In genomic region chr12:100808777-100809176, GRCh38 we compare ENCODE assay signal across 29 cellular contexts. TPM values are rescaled to one million over a fixed set of nuclear protein-coding genes. Genes with fewer than 3 reads are reported as not detected.
"Had no signal": no experiment of that assay in that cellular context is flagged by ENCODE, and none has a peak within 500 bp of the region (broad histone marks: within the 10 kb centered on the region; RNA-seq: fewer than 3 reads in every experiment).

No MANE protein-coding gene starts in this region.

- FAIRE-seq: urothelium cell line had no signal

- H3K36me3 Mint-ChIP-seq: stimulated activated effector memory CD8-positive, alpha-beta T cell treated with anti-CD3 and anti-CD28 coated beads, Interleukin-12 subunit alpha, Interleukin-12 subunit beta, amount 100 ng/mL, for 72 hours; stimulated activated memory B cell treated with anti-CD40 and anti-IgM and Interleukin-4, amounts not matched to agents 10 μg/mL and 1 μg/mL and 100 μg/mL, for 72 hours; stimulated activated naive B cell treated with anti-CD40 and anti-IgM and Interleukin-4, amounts not matched to agents 10 μg/mL and 1 μg/mL and 100 μg/mL, for 72 hours; type B pancreatic cell had no signal

- ATAC-seq: stimulated activated effector memory CD8-positive, alpha-beta T cell treated with anti-CD3 and anti-CD28 coated beads, Interleukin-12 subunit alpha, Interleukin-12 subunit beta, amount 100 ng/mL, for 72 hours; stimulated activated memory B cell treated with anti-CD40 and anti-IgM and Interleukin-4, amounts not matched to agents 10 μg/mL and 1 μg/mL and 100 μg/mL, for 72 hours; stimulated activated naive B cell treated with anti-CD40 and anti-IgM and Interleukin-4, amounts not matched to agents 10 μg/mL and 1 μg/mL and 100 μg/mL, for 72 hours; stimulated activated naive CD8-positive, alpha-beta T cell treated with anti-CD3 and anti-CD28 coated beads, Interleukin-15, amount 100 ng/mL, for 72 hours; stimulated activated naive CD8-positive, alpha-beta T cell treated with anti-CD3 and anti-CD28 coated beads, Interleukin-15, Interleukin-2, amounts not matched to agents 100 U/mL and 50 U/mL, for 24 hours; upper lobe of right lung had no signal

- H3K4me3 Mint-ChIP-seq: stimulated activated effector memory CD8-positive, alpha-beta T cell treated with anti-CD3 and anti-CD28 coated beads, Interleukin-12 subunit alpha, Interleukin-12 subunit beta, amount 100 ng/mL, for 72 hours; stimulated activated memory B cell treated with anti-CD40 and anti-IgM and Interleukin-4, amounts not matched to agents 10 μg/mL and 1 μg/mL and 100 μg/mL, for 72 hours; stimulated activated naive B cell treated with anti-CD40 and anti-IgM and Interleukin-4, amounts not matched to agents 10 μg/mL and 1 μg/mL and 100 μg/mL, for 72 hours; stimulated activated naive CD8-positive, alpha-beta T cell treated with anti-CD3 and anti-CD28 coated beads, Interleukin-15, amount 100 ng/mL, for 72 hours; stimulated activated naive CD8-positive, alpha-beta T cell treated with anti-CD3 and anti-CD28 coated beads, Interleukin-15, Interleukin-2, amounts not matched to agents 100 ng/mL and 50 ng/mL, for 24 hours; type B pancreatic cell had no signal

- H3K36me3 ChIP-seq: stomach, suprapubic skin, thoracic aorta, thyroid gland, tibial artery, tibial nerve, transverse colon, upper lobe of left lung, upper lobe of right lung, uterus, vagina had no signal

- H3K27me3 ChIP-seq: stomach, suprapubic skin, testis, thyroid gland, tibial artery, tibial nerve, transverse colon, upper lobe of left lung, upper lobe of right lung, uterus, vagina had no signal

- H3K27ac ChIP-seq: stomach, suprapubic skin, testis, thoracic aorta, thyroid gland, tibial artery, tibial nerve, transverse colon, upper lobe of left lung, upper lobe of right lung, uterus, vagina had no signal

- H3K27ac Mint-ChIP-seq: stimulated activated effector memory CD8-positive, alpha-beta T cell treated with anti-CD3 and anti-CD28 coated beads, Interleukin-12 subunit alpha, Interleukin-12 subunit beta, amount 100 ng/mL, for 72 hours; stimulated activated memory B cell treated with anti-CD40 and anti-IgM and Interleukin-4, amounts not matched to agents 10 μg/mL and 1 μg/mL and 100 μg/mL, for 72 hours; stimulated activated naive B cell treated with anti-CD40 and anti-IgM and Interleukin-4, amounts not matched to agents 10 μg/mL and 1 μg/mL and 100 μg/mL, for 72 hours; stimulated activated naive CD8-positive, alpha-beta T cell treated with anti-CD3 and anti-CD28 coated beads, Interleukin-15, amount 100 ng/mL, for 72 hours; stimulated activated naive CD8-positive, alpha-beta T cell treated with anti-CD3 and anti-CD28 coated beads, Interleukin-15, Interleukin-2, amounts not matched to agents 100 ng/mL and 50 ng/mL, for 24 hours; type B pancreatic cell had no signal

- H3K9me3 ChIP-seq: suprapubic skin, testis, thyroid gland, upper lobe of left lung, upper lobe of right lung, uterus, vagina had no signal

- H3K4me3 ChIP-seq: stomach, suprapubic skin, testis, thoracic aorta, thyroid gland, tibial artery, tibial nerve, transverse colon, upper lobe of left lung, upper lobe of right lung, uterus, vagina had no signal

- DNase-seq: stimulated activated CD4-positive, alpha-beta T cell treated with anti-CD3 and anti-CD28 coated beads, Interleukin-2, amount 100 ng/mL, for 48 hours; stimulated activated CD4-positive, alpha-beta T cell treated with anti-CD3 and anti-CD28 coated beads, Interleukin-4, amount 100 ng/mL, for 1 hour; stimulated activated CD4-positive, alpha-beta T cell treated with anti-CD3 and anti-CD28 coated beads, Interleukin-4, amount 100 ng/mL, for 24 hours; stimulated activated CD4-positive, alpha-beta T cell treated with anti-CD3 and anti-CD28 coated beads, Interleukin-4, amount 100 ng/mL, for 4 hours; stimulated activated CD8-positive, alpha-beta memory T cell treated with anti-CD3 and anti-CD28 coated beads, Interleukin-4, amount 100 ng/mL, for 48 hours; stimulated activated naive B cell treated with anti-CD40 and anti-IgM and Interleukin-4, amounts not matched to agents 10 μg/mL and 1 μg/mL and 100 μg/mL, for 72 hours; stimulated activated naive CD4-positive, alpha-beta T cell; stimulated activated naive CD4-positive, alpha-beta T cell treated with Interleukin-2 at 50 U/mL for 16 hours; stimulated activated naive CD8-positive, alpha-beta T cell treated with anti-CD3 and anti-CD28 coated beads, Interleukin-15, amount 100 ng/mL, for 72 hours; stimulated activated naive CD8-positive, alpha-beta T cell treated with anti-CD3 and anti-CD28 coated beads, Interleukin-15, Interleukin-2, amounts not matched to agents 100 U/mL and 50 U/mL, for 24 hours; stomach; substantia nigra; testis; thyroid gland; tibial artery; transverse colon; trophoblast cell; upper lobe of left lung; upper lobe of right lung; uterus had no signal

- H3K4me1 Mint-ChIP-seq: stimulated activated effector memory CD8-positive, alpha-beta T cell treated with anti-CD3 and anti-CD28 coated beads, Interleukin-12 subunit alpha, Interleukin-12 subunit beta, amount 100 ng/mL, for 72 hours; stimulated activated memory B cell treated with anti-CD40 and anti-IgM and Interleukin-4, amounts not matched to agents 10 μg/mL and 1 μg/mL and 100 μg/mL, for 72 hours; stimulated activated naive B cell treated with anti-CD40 and anti-IgM and Interleukin-4, amounts not matched to agents 10 μg/mL and 1 μg/mL and 100 μg/mL, for 72 hours; stimulated activated naive CD8-positive, alpha-beta T cell treated with anti-CD3 and anti-CD28 coated beads, Interleukin-15, amount 100 ng/mL, for 72 hours had no signal

- H3K27me3 Mint-ChIP-seq: stimulated activated memory B cell treated with anti-CD40 and anti-IgM and Interleukin-4, amounts not matched to agents 10 μg/mL and 1 μg/mL and 100 μg/mL, for 72 hours; stimulated activated naive B cell treated with anti-CD40 and anti-IgM and Interleukin-4, amounts not matched to agents 10 μg/mL and 1 μg/mL and 100 μg/mL, for 72 hours; stimulated activated naive CD8-positive, alpha-beta T cell treated with anti-CD3 and anti-CD28 coated beads, Interleukin-15, amount 100 ng/mL, for 72 hours; stimulated activated naive CD8-positive, alpha-beta T cell treated with anti-CD3 and anti-CD28 coated beads, Interleukin-15, Interleukin-2, amounts not matched to agents 100 ng/mL and 50 ng/mL, for 24 hours had no signal

- H3K9me3 Mint-ChIP-seq: stimulated activated naive CD8-positive, alpha-beta T cell treated with anti-CD3 and anti-CD28 coated beads, Interleukin-15, Interleukin-2, amounts not matched to agents 100 ng/mL and 50 ng/mL, for 24 hours; type B pancreatic cell had no signal

- H3K4me1 ChIP-seq: stomach, suprapubic skin, testis, thyroid gland, tibial artery, tibial nerve, transverse colon, upper lobe of left lung, upper lobe of right lung, uterus, vagina had no signal

RNA-seq across cellular contexts. Expression of gene ANO4, which starts 14.2 kb away (rescaled TPM):
- total RNA-seq: thoracic aorta had no signal
- polyA plus RNA-seq: stomach had no signal
